ENCODE assay signal across 26 cellular contexts in the genomic region with DNA sequence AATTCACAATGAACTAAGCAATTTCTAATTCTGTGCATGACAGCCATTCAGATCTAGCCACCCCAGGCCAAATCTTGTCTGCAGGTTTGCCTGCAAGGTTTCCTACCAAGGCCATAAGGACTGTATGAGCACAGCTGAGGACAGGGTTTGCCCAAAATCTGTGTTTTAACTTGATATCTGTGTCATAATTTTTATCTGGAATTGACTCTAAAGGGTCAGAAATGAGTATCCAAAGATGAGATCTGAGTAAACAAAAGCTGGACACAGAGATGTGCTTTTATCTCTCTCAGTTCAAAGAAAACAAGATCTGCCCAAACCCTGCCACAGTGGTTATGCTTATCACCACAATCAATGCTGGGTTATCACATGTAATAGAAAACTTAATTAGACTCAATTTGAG.
"Had no signal": no experiment of that assay in that cellular context is flagged by ENCODE, and none has a peak within 500 bp of the region (broad histone marks: within the 10 kb centered on the region; RNA-seq: fewer than 3 reads in every experiment).

No MANE protein-coding gene starts in this region.

- H3K27ac Mint-ChIP-seq: T-cell had no signal

- H3K4me2 ChIP-seq: SK-N-SH had no signal

- H3K4me3 Mint-ChIP-seq: T-cell had no signal

- DNase-seq: KBM-7, MV-4-11, NCI-H1048, NCI-H1105, NCI-H1417, NCI-H1436 treated with DMSO at 0.1 percent for 48 hours, NCI-H1694 treated with DMSO at 0.1 percent for 48 hours, NCI-H1930, NCI-H2081, NCI-H2107, NCI-H2171, NCI-H226, NCI-H446, NCI-H510A, NCI-H524 treated with DMSO at 0.1 percent for 48 hours, NCI-H69, NCI-H774, Right ventricle myocardium superior, RPMI8226, SIG-M5, SK-N-SH, SW 1271, T-cell had no signal

- FAIRE-seq: HTR-8/SVneo, RCC 7860 had no signal

- H3K9ac ChIP-seq: SK-N-SH had no signal

- H3K4me1 Mint-ChIP-seq: T-cell had no signal

- H3K27me3 Mint-ChIP-seq: T-cell had no signal

- H3K27ac ChIP-seq: HL-60 had no signal

- ATAC-seq: T-cell had no signal

- H3K36me3 Mint-ChIP-seq: T-cell had no signal
